Comparison of ENCODE assay signal across 9 cellular contexts in genomic region chr4:7823416-7823824, GRCh38.
DNase-seq lines count a peak whose midpoint lies in the region; ATAC-seq and TF ChIP-seq lines count a peak whose summit lies in the region.
"Had no signal": no experiment of that assay in that cellular context is flagged by ENCODE, and none has a peak within 500 bp of the region (broad histone marks: within the 10 kb centered on the region; RNA-seq: fewer than 3 reads in every experiment).

No MANE protein-coding gene starts in this region.

- peaks cover 20% of the 10 kb centered on the region for H3K4me1 ChIP-seq in fibroblast of lung (ENCODE audit: control insufficient read depth, extremely low read depth, insufficient read depth, low read length)
- peaks cover 19 to 36% of the 10 kb centered on the region in 2 donors for H3K4me1 ChIP-seq in mucosa of rectum (ENCODE audit: control insufficient read depth in 2 of 2, insufficient read depth in 2 of 2, low read length in 2 of 2)
- no peaks in the 10 kb centered on the region for H3K4me1 ChIP-seq in thymus (ENCODE audit: control insufficient read depth, insufficient read depth, low read length)

- no peak for ATAC-seq in GM21390 (IDR thresholded peaks at IDR 0.05; ENCODE audit: unreplicated experiment)

- H3K9me3 Mint-ChIP-seq in activated naive CD4-positive, alpha-beta T cell treated with anti-CD3 and anti-CD28 coated beads, Interleukin-2, amount 10 ng/mL, durations not matched to agents 7 days and 5 days = peaks cover 2% of the 10 kb centered on the region

- H3K27ac Mint-ChIP-seq in activated naive CD4-positive, alpha-beta T cell treated with anti-CD3 and anti-CD28 coated beads, Interleukin-2, amount 10 ng/mL, durations not matched to agents 7 days and 5 days = no peak overlapping the region

- H3K4me2 ChIP-seq in fibroblast of lung (ENCODE audit: extremely low read depth, insufficient read depth, low read length) = peak overlapping the region; percentile 75

- H3K4me3 Mint-ChIP-seq in activated naive CD4-positive, alpha-beta T cell treated with anti-CD3 and anti-CD28 coated beads, Interleukin-2, amount 10 ng/mL, durations not matched to agents 7 days and 5 days = no peak overlapping the region

- peaks cover 10% of the 10 kb centered on the region for H3K36me3 ChIP-seq in fibroblast of lung (ENCODE audit: control insufficient read depth, insufficient read depth, low read length)
- peaks cover under 1 to 16% of the 10 kb centered on the region in 2 donors for H3K36me3 ChIP-seq in mucosa of rectum (ENCODE audit: control insufficient read depth in 2 of 2, insufficient read depth in 2 of 2, low read length in 2 of 2)
- H3K36me3 ChIP-seq in thymus (ENCODE audit: control insufficient read depth, insufficient read depth) = no peaks in the 10 kb centered on the region

- H3K27me3 ChIP-seq in fibroblast of lung (ENCODE audit: control insufficient read depth, insufficient read depth, low read length) (no peaks in the 10 kb centered on the region), mucosa of rectum (ENCODE audit: control insufficient read depth in 2 of 2, insufficient read depth in 2 of 2, low read length in 2 of 2) (no peaks in the 10 kb centered on the region), thymus (ENCODE audit: control insufficient read depth, insufficient read depth) (no peaks in the 10 kb centered on the region)

- H3K9ac ChIP-seq in fibroblast of lung (ENCODE audit: insufficient read depth, low read length) (no peak overlapping the region), mucosa of rectum (ENCODE audit: low read depth in 1 of 2, low read length in 2 of 2) (peak overlapping the region; percentile 5 to 34)

- H3K4me3 ChIP-seq in fibroblast of lung (replicated peaks in 1 of 4; ENCODE audit: control extremely low read depth in 1 of 4, insufficient read depth in 1 of 4, low read depth in 3 of 4, low read length in 4 of 4) (no peak overlapping the region), mucosa of rectum (ENCODE audit: low read length in 2 of 2) (no peak overlapping the region), thymus (ENCODE audit: low read length) (no peak overlapping the region)

- peak; percentile 73 to 82 for DNase-seq in NCI-H524 (lab: John Stamatoyannopoulos, UW)
- DNase-seq in fibroblast of lung (ENCODE audit: low read depth in 2 of 2) = peak in 1 of 2 donors; percentile 57
- no peak for DNase-seq in HUDEP-2 (lab: John Stamatoyannopoulos, UW; ENCODE audit: unreplicated experiment in 76 of 76)
- DNase-seq in SK-N-DZ (ENCODE audit: low spot score) = no peak
- no peak for DNase-seq in activated naive CD4-positive, alpha-beta T cell treated with anti-CD3 and anti-CD28 coated beads, Interleukin-2, amount 10 ng/mL, durations not matched to agents 7 days and 5 days
- DNase-seq: cortex of kidney had no signal

- WGBS in thymus = 87% methylated on average over 9 of the region's 9 CpGs

- H2AFZ ChIP-seq in fibroblast of lung (ENCODE audit: low read length) = no peak overlapping the region

- no peaks in the 10 kb centered on the region for H4K20me1 ChIP-seq in fibroblast of lung (ENCODE audit: control insufficient read depth, extremely low read depth, insufficient read depth, low read length)

- H3K79me2 ChIP-seq in fibroblast of lung (ENCODE audit: control insufficient read depth, insufficient read depth, low read length) = peaks cover 2% of the 10 kb centered on the region

- peaks cover 20% of the 10 kb centered on the region for H3K36me3 Mint-ChIP-seq in activated naive CD4-positive, alpha-beta T cell treated with anti-CD3 and anti-CD28 coated beads, Interleukin-2, amount 10 ng/mL, durations not matched to agents 7 days and 5 days

- H3K9me3 ChIP-seq in fibroblast of lung (ENCODE audit: control insufficient read depth, insufficient read depth, low read depth, low read length) = no peaks in the 10 kb centered on the region
- no peaks in the 10 kb centered on the region for H3K9me3 ChIP-seq in mucosa of rectum (ENCODE audit: control insufficient read depth in 2 of 2, low read length in 2 of 2)
- no peaks in the 10 kb centered on the region for H3K9me3 ChIP-seq in thymus (ENCODE audit: control insufficient read depth)

- CTCF ChIA-PET in activated naive CD4-positive, alpha-beta T cell treated with anti-CD3 and anti-CD28 coated beads, Interleukin-2, amount 10 ng/mL, durations not matched to agents 7 days and 5 days (lab: Charles Lee) = interaction anchor here (0.6 to 1.1 kb wide), 4 partner anchors 21 to 1332 kb away, joined by 3 to 4 read pairs (median 3); no protein-coding TSS in a partner anchor

- H3K27me3 Mint-ChIP-seq in activated naive CD4-positive, alpha-beta T cell treated with anti-CD3 and anti-CD28 coated beads, Interleukin-2, amount 10 ng/mL, durations not matched to agents 7 days and 5 days = no peaks in the 10 kb centered on the region

- TF ChIP-seq CTCF in fibroblast of lung (conservative IDR thresholded peaks at IDR 0.05 in 1 of 2, IDR thresholded peaks at IDR 0.05 in 1 of 2; ENCODE audit: low read depth in 1 of 2, low read length in 2 of 2) = no peak

- peaks cover 36% of the 10 kb centered on the region for H3K4me1 Mint-ChIP-seq in activated naive CD4-positive, alpha-beta T cell treated with anti-CD3 and anti-CD28 coated beads, Interleukin-2, amount 10 ng/mL, durations not matched to agents 7 days and 5 days

- peak overlapping the region; percentile 68 for H3K27ac ChIP-seq in fibroblast of lung (ENCODE audit: insufficient read depth, low read length)
- peak overlapping the region; percentile 64 to 80 for H3K27ac ChIP-seq in mucosa of rectum (ENCODE audit: low read depth in 2 of 2, low read length in 2 of 2)
- peak overlapping the region; percentile 40 for H3K27ac ChIP-seq in thymus (ENCODE audit: low read depth)

Comparison
In these comparisons a context has a peak if more than half of its experiments do, and no peak if none do; other contexts are left out.
1. DNase-seq: peak in NCI-H524 (2 of 2); none in HUDEP-2 (0 of 76), SK-N-DZ (single experiment) and activated naive CD4-positive, alpha-beta T cell treated with anti-CD3 and anti-CD28 coated beads, Interleukin-2, amount 10 ng/mL, durations not matched to agents 7 days and 5 days (single experiment).
2. Peak in every context shown above with its lines, with median percentiles within 50 percentile points of each other: H3K27ac ChIP-seq.